In genomic region chr16:14284930-14285541, GRCh38 we compare ENCODE assay signal across 8 cellular contexts.
A peak's percentile ranks its signal among the peaks of the same experiment; 100 is the strongest.
DNase-seq lines count a peak whose midpoint lies in the region; ATAC-seq and TF ChIP-seq lines count a peak whose summit lies in the region.

No MANE protein-coding gene starts in this region.

- TF ChIP-seq CTCF in HFF-Myc (IDR thresholded peaks at IDR 0.05; ENCODE audit: low read depth, low read length, missing control alignments) (peak; percentile 45), VCaP (conservative IDR thresholded peaks at IDR 0.05) (peak; percentile 44), foreskin keratinocyte (conservative IDR thresholded peaks at IDR 0.05) (peak; percentile 67), ovary (IDR thresholded peaks at IDR 0.05) (peak in 1 of 3 donors; percentile 6)

- no peak for TF ChIP-seq POLR2A in ovary (IDR thresholded peaks at IDR 0.05)

- H3K27me3 ChIP-seq in MG63, result no peaks in the 10 kb centered on the region
- no peaks in the 10 kb centered on the region for H3K27me3 ChIP-seq in foreskin keratinocyte
- H3K27me3 ChIP-seq in ovary, result no peaks in the 10 kb centered on the region

- no peak for TF ChIP-seq EP300 in ovary (IDR thresholded peaks at IDR 0.05)

- no peaks in the 10 kb centered on the region for H3K4me1 ChIP-seq in foreskin keratinocyte
- peaks cover 4% of the 10 kb centered on the region for H3K4me1 ChIP-seq in ovary (ENCODE audit: insufficient read depth)

- H3K9me3 ChIP-seq in MG63 (peaks cover 15% of the 10 kb centered on the region), ovary (no peaks in the 10 kb centered on the region)

- WGBS in ovary, 3 donors, result 0 to 1% (median 1%) methylated on average over 23 of the region's 23 CpGs

- H3K4me3 ChIP-seq in HFF-Myc (replicated peaks; ENCODE audit: low read depth, low read length) (peak overlapping the region; percentile 64), MG63 (peak overlapping the region; percentile 94), ovary (peak overlapping the region; percentile 64)

- ATAC-seq in foreskin keratinocyte, result peak; percentile 56

- intact Hi-C loops in ovary (cut with DNase I), result loop anchor here in 1 of 4 donors (10.0 kb wide), 1 partner anchor 360 kb away; the partner anchor contains the start of gene ERCC4

- H3K36me3 ChIP-seq in MG63 (no peaks in the 10 kb centered on the region), ovary (no peaks in the 10 kb centered on the region)

- H3K27ac ChIP-seq in VCaP (peak overlapping the region; percentile 54), foreskin keratinocyte (peak overlapping the region; percentile 7), ovary (peak overlapping the region; percentile 75 to 90)

- DNase-seq in stimulated activated CD4-positive, alpha-beta T cell treated with anti-CD3 and anti-CD28 coated beads, Interleukin-1b, Interleukin-23, amount 100 ng/mL, for 48 hours, result peak; percentile 59
- DNase-seq in stimulated activated CD4-positive, alpha-beta T cell treated with anti-CD3 and anti-CD28 coated beads, Interleukin-15, amount 100 ng/mL, for 24 hours, result no peak
- no peak for DNase-seq in HFF-Myc (ENCODE audit: extremely low read depth, low read depth)
- peak; percentile 72 for DNase-seq in MG63
- peak in 1 of 2 donors; percentile 75 for DNase-seq in foreskin keratinocyte
- no peak for DNase-seq in ovary
- no peak for DNase-seq in stimulated activated CD4-positive, alpha-beta T cell treated with anti-CD3 and anti-CD28 coated beads, Interleukin-2, amount 100 ng/mL, for 24 hours

Comparison
In these comparisons a context has a peak if more than half of its experiments do, and no peak if none do; other contexts are left out.
1. DNase-seq: peak in stimulated activated CD4-positive, alpha-beta T cell treated with anti-CD3 and anti-CD28 coated beads, Interleukin-1b, Interleukin-23, amount 100 ng/mL, for 48 hours (single experiment) and MG63 (single experiment); none in stimulated activated CD4-positive, alpha-beta T cell treated with anti-CD3 and anti-CD28 coated beads, Interleukin-15, amount 100 ng/mL, for 24 hours (single experiment), HFF-Myc (single experiment), ovary (0 of 5) and stimulated activated CD4-positive, alpha-beta T cell treated with anti-CD3 and anti-CD28 coated beads, Interleukin-2, amount 100 ng/mL, for 24 hours (0 of 2).
2. H3K27ac ChIP-seq: peak in every context shown above with its lines; median percentile 82 in ovary; 54 in VCaP; 7 in foreskin keratinocyte.
3. Peak in every context shown above with its lines, with median percentiles within 50 percentile points of each other: H3K4me3 ChIP-seq.